15 cellular contexts compared by ENCODE assay signal in the genomic region with DNA sequence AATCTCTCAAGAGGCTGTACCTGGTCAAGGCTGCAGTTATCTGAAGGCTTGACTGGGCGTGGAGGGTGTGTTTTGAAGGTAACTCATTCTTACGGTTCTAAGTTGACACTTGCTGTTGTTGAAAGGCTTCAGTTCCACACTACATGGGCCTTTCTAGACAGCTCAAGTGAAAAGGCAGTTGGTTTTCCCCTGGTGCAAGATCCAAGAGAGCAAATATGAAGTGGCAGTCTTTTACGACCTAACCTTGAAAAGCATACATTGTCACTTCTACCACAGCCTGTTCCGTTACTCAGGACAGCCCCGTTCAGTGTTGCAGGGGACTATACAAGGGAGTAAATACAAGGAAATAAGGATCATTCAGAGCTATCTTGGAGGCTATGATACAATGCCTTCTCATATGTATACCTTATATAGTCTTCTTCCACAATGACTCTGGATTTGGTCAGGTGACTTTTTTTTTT. TPM values are rescaled to one million over a fixed set of nuclear protein-coding genes. Genes with fewer than 3 reads are reported as not detected.
DNase-seq lines count a peak whose midpoint lies in the region; ATAC-seq and TF ChIP-seq lines count a peak whose summit lies in the region.
"Had no signal": no experiment of that assay in that cellular context is flagged by ENCODE, and none has a peak within 500 bp of the region (broad histone marks: within the 10 kb centered on the region; RNA-seq: fewer than 3 reads in every experiment).

No MANE protein-coding gene starts in this region.

- peaks cover 34% of the 10 kb centered on the region for H3K36me3 Mint-ChIP-seq in activated CD8-positive, alpha-beta T cell treated with anti-CD3 and anti-CD28 coated beads, Interleukin-2, amount 10 ng/mL, durations not matched to agents 7 days and 5 days (ENCODE audit: low read depth)
- peaks cover 11% of the 10 kb centered on the region for H3K36me3 Mint-ChIP-seq in osteocyte (ENCODE audit: unreplicated experiment)

- peaks cover 8 to 12% of the 10 kb centered on the region in 2 experiments; a peak in 2 of 3 replicates for H3K36me3 ChIP-seq in HEK293 (ENCODE audit: control insufficient read depth in 2 of 2, insufficient read depth in 1 of 2, low read length in 2 of 2)

- no peaks in the 10 kb centered on the region; the same call in 1 of the 2 replicates for H3K4me1 ChIP-seq in HEK293 (ENCODE audit: control insufficient read depth, insufficient read depth, low read length)

- DNase-seq in DMS53 (lab: John Stamatoyannopoulos, UW) = peak; percentile 22
- no peak for DNase-seq in DMS53 treated with DMSO at 0.1 percent for 48 hours (lab: John Stamatoyannopoulos, UW; ENCODE audit: unreplicated experiment)
- DNase-seq in activated CD8-positive, alpha-beta T cell treated with anti-CD3 and anti-CD28 coated beads, Interleukin-2, amount 10 ng/mL, durations not matched to agents 7 days and 5 days = no peak
- no peak for DNase-seq in osteocyte (ENCODE audit: extremely low spot score, unreplicated experiment)
- DNase-seq in head of caudate nucleus = no peak
- DNase-seq in GDM1 (lab: John Stamatoyannopoulos, UW) = no peak
- no peak for DNase-seq in C1 segment of cervical spinal cord (lab: John Stamatoyannopoulos, UW)
- DNase-seq: 8988T, EL, gastrocnemius medialis, Karpas-422, left ventricle myocardium superior, NCI-H526 treated with DMSO at 0.1 percent for 48 hours had no signal

- POLR2A ChIA-PET in HEK293 (lab: Yijun Ruan, JAX) = interaction anchor here (1.8 kb wide), 1 partner anchor 234 kb away, joined by 3 read pairs; a partner anchor contains a TSS
- POLR2A ChIA-PET in activated CD8-positive, alpha-beta T cell treated with anti-CD3 and anti-CD28 coated beads, Interleukin-2, amount 10 ng/mL, durations not matched to agents 7 days and 5 days (lab: Charles Lee) = no interaction called here

- no peak overlapping the region for H3K4me3 Mint-ChIP-seq in activated CD8-positive, alpha-beta T cell treated with anti-CD3 and anti-CD28 coated beads, Interleukin-2, amount 10 ng/mL, durations not matched to agents 7 days and 5 days
- H3K4me3 Mint-ChIP-seq in osteocyte (ENCODE audit: unreplicated experiment) = no peak overlapping the region
- H3K4me3 Mint-ChIP-seq: dendritic cell treated with granulocyte-macrophage colony-stimulating factor and Interleukin-4, amounts not matched to agents 40 ng/mL and 50 ng/mL, for 4 days had no signal

- CTCF ChIA-PET in HEK293 (lab: Yijun Ruan, JAX) = no interaction called here
- CTCF ChIA-PET in activated CD8-positive, alpha-beta T cell treated with anti-CD3 and anti-CD28 coated beads, Interleukin-2, amount 10 ng/mL, durations not matched to agents 7 days and 5 days (lab: Charles Lee) = no interaction called here

- H3K4me1 Mint-ChIP-seq in activated CD8-positive, alpha-beta T cell treated with anti-CD3 and anti-CD28 coated beads, Interleukin-2, amount 10 ng/mL, durations not matched to agents 7 days and 5 days (ENCODE audit: low read depth) = peaks cover 43% of the 10 kb centered on the region
- peaks cover 40% of the 10 kb centered on the region for H3K4me1 Mint-ChIP-seq in osteocyte (ENCODE audit: unreplicated experiment)

- H3K9me3 Mint-ChIP-seq in activated CD8-positive, alpha-beta T cell treated with anti-CD3 and anti-CD28 coated beads, Interleukin-2, amount 10 ng/mL, durations not matched to agents 7 days and 5 days (ENCODE audit: insufficient read depth) = no peaks in the 10 kb centered on the region
- H3K9me3 Mint-ChIP-seq in osteocyte (ENCODE audit: unreplicated experiment) = no peaks in the 10 kb centered on the region
- H3K9me3 Mint-ChIP-seq: dendritic cell treated with granulocyte-macrophage colony-stimulating factor and Interleukin-4, amounts not matched to agents 40 ng/mL and 50 ng/mL, for 4 days had no signal

- H3K4me3 ChIP-seq in HEK293 (ENCODE audit: low read depth, low read length) = no peak overlapping the region
- H3K4me3 ChIP-seq: gastrocnemius medialis had no signal

- no peaks in the 10 kb centered on the region for H3K9me3 ChIP-seq in HEK293 (ENCODE audit: control insufficient read depth, insufficient read depth, low read depth, low read length)
- H3K9me3 ChIP-seq: gastrocnemius medialis had no signal

- TF ChIP-seq CTCF in HEK293 (tag by site-specific recombination; IDR thresholded peaks at IDR 0.05) (no peak), osteocyte (IDR thresholded peaks at IDR 0.05) (no peak)

- H3K27ac Mint-ChIP-seq in activated CD8-positive, alpha-beta T cell treated with anti-CD3 and anti-CD28 coated beads, Interleukin-2, amount 10 ng/mL, durations not matched to agents 7 days and 5 days = peak overlapping the region; percentile 51
- peak overlapping the region; percentile 10 for H3K27ac Mint-ChIP-seq in osteocyte (ENCODE audit: unreplicated experiment)

- no peak overlapping the region for H3K27ac ChIP-seq in HEK293 (ENCODE audit: extremely low read depth, low read depth, low read length)
- H3K27ac ChIP-seq: gastrocnemius medialis had no signal

- H3K27me3 Mint-ChIP-seq in activated CD8-positive, alpha-beta T cell treated with anti-CD3 and anti-CD28 coated beads, Interleukin-2, amount 10 ng/mL, durations not matched to agents 7 days and 5 days (ENCODE audit: low read depth) = no peaks in the 10 kb centered on the region
- no peaks in the 10 kb centered on the region for H3K27me3 Mint-ChIP-seq in osteocyte (ENCODE audit: unreplicated experiment)
- H3K27me3 Mint-ChIP-seq: dendritic cell treated with granulocyte-macrophage colony-stimulating factor and Interleukin-4, amounts not matched to agents 40 ng/mL and 50 ng/mL, for 4 days had no signal

- intact Hi-C loops in head of caudate nucleus (cut with DNase I) = no loop called here

- ATAC-seq in activated CD8-positive, alpha-beta T cell treated with anti-CD3 and anti-CD28 coated beads, Interleukin-2, amount 10 ng/mL, durations not matched to agents 7 days and 5 days = peak; percentile 20
- ATAC-seq: gastrocnemius medialis, left ventricle myocardium superior had no signal

TF ChIP-seq in HEK293, 187 proteins besides CTCF, POLR2A, EP300 and RAD21:
- TF ChIP-seq ZNF629 (tag by site-specific recombination; IDR thresholded peaks at IDR 0.05) (peak; percentile 34; the same call in 1 of the 2 replicates), ZNF623 (tag by site-specific recombination; IDR thresholded peaks at IDR 0.05) (no peak), ZNF621 (tag by site-specific recombination; IDR thresholded peaks at IDR 0.05) (no peak)
- TF ChIP-seq, protein P1, sequence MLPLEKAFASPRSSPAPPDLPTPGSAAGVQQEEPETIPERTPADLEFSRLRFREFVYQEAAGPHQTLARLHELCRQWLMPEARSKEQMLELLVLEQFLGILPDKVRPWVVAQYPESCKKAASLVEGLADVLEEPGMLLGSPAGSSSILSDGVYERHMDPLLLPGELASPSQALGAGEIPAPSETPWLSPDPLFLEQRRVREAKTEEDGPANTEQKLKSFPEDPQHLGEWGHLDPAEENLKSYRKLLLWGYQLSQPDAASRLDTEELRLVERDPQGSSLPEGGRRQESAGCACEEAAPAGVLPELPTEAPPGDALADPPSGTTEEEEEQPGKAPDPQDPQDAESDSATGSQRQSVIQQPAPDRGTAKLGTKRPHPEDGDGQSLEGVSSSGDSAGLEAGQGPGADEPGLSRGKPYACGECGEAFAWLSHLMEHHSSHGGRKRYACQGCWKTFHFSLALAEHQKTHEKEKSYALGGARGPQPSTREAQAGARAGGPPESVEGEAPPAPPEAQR (tag by site-specific recombination; IDR thresholded peaks at IDR 0.05) = no peak

RNA-seq across cellular contexts. Expression of a gene that starts 46.2 kb away (rescaled TPM):
- total RNA-seq in activated CD8-positive, alpha-beta T cell treated with anti-CD3 and anti-CD28 coated beads, Interleukin-2, amount 10 ng/mL, durations not matched to agents 7 days and 5 days = 100 to 1,000 TPM; 120 to 126 TPM
- 72.8 and 74.6 TPM in 2 replicates for total RNA-seq in osteocyte
